In genomic region chr2:37623971-37624897, GRCh38 we compare ENCODE assay signal across 8 cellular contexts. TPM values are rescaled to one million over a fixed set of nuclear protein-coding genes. Genes with fewer than 3 reads are reported as not detected.
DNase-seq lines count a peak whose midpoint lies in the region; ATAC-seq and TF ChIP-seq lines count a peak whose summit lies in the region.

No MANE protein-coding gene starts in this region.

- H3K4me1 ChIP-seq in transverse colon (peaks cover 0 to 27% (median 0%) of the 10 kb centered on the region in 4 donors), Caco-2 (no peaks in the 10 kb centered on the region)

- CTCF ChIA-PET in Caco-2 (lab: Charles Lee): no interaction called here

- H3K27me3 Mint-ChIP-seq in activated naive CD8-positive, alpha-beta T cell treated with anti-CD3 and anti-CD28 coated beads, Interleukin-2, amount 50 U/mL, for 24 hours: no peaks in the 10 kb centered on the region
- no peaks in the 10 kb centered on the region for H3K27me3 Mint-ChIP-seq in Caco-2 (ENCODE audit: insufficient read depth, unreplicated experiment)

- POLR2A ChIA-PET in Caco-2 (lab: Charles Lee): no interaction called here

- 75 to 78% methylated on average over 8 of the region's 8 CpGs for WGBS in transverse colon (ENCODE audit: low coverage in 1 of 2), 2 donors

- DNase-seq in GM06990 (ENCODE audit: extremely low read depth, insufficient read length) (peak; percentile 76), transverse colon (no peak), NCI-H2171 (lab: John Stamatoyannopoulos, UW) (no peak), Caco-2 (no peak), RKO (ENCODE audit: low spot score) (no peak)
- DNase-seq in activated naive CD8-positive, alpha-beta T cell treated with anti-CD3 and anti-CD28 coated beads, Interleukin-2, amount 50 U/mL, for 24 hours: peak; percentile 39

- peaks cover 5% of the 10 kb centered on the region for H3K9me3 Mint-ChIP-seq in activated naive CD8-positive, alpha-beta T cell treated with anti-CD3 and anti-CD28 coated beads, Interleukin-2, amount 50 U/mL, for 24 hours
- H3K9me3 Mint-ChIP-seq in Caco-2 (ENCODE audit: unreplicated experiment): peaks cover 9% of the 10 kb centered on the region

- intact Hi-C loops in transverse colon (cut with DNase I; ENCODE audit: low total_unique reads) (no loop called here), Caco-2 (cut with micrococcal nuclease; ENCODE audit: unreplicated experiment) (no loop called here)

- no peak for TF ChIP-seq POLR2A in transverse colon (IDR thresholded peaks at IDR 0.05)

- peak overlapping the region; percentile 38; the same call in 1 of the 2 replicates for H3K4me3 ChIP-seq in GM06990 (replicated peaks; ENCODE audit: low read depth, low read length)
- no peak overlapping the region for H3K4me3 ChIP-seq in transverse colon
- no peak overlapping the region for H3K4me3 ChIP-seq in Caco-2 (ENCODE audit: low read depth, low read length)

- H3K27me3 ChIP-seq in GM06990 (replicated peaks; ENCODE audit: control insufficient read depth, insufficient read depth, low read length) (no peaks in the 10 kb centered on the region), transverse colon (no peaks in the 10 kb centered on the region), Caco-2 (replicated peaks; ENCODE audit: control insufficient read depth, insufficient read depth, low read length) (no peaks in the 10 kb centered on the region)

- H3K9me3 ChIP-seq in transverse colon (no peaks in the 10 kb centered on the region), Caco-2 (no peaks in the 10 kb centered on the region)

- H3K27ac Mint-ChIP-seq in activated naive CD8-positive, alpha-beta T cell treated with anti-CD3 and anti-CD28 coated beads, Interleukin-2, amount 50 U/mL, for 24 hours: peak overlapping the region; percentile 89
- H3K27ac Mint-ChIP-seq in Caco-2 (ENCODE audit: unreplicated experiment): no peak overlapping the region

- TF ChIP-seq CTCF in GM06990 (IDR thresholded peaks at IDR 0.05; ENCODE audit: insufficient read depth, low read length, poor library complexity, severe bottlenecking) (no peak), transverse colon (IDR thresholded peaks at IDR 0.05) (no peak), Caco-2 (IDR thresholded peaks at IDR 0.05; ENCODE audit: insufficient read depth in 1 of 2, low read depth in 1 of 2, low read length in 1 of 2, severe bottlenecking in 1 of 2, unreplicated experiment in 1 of 2) (no peak)

- no TSS peak for BruUV-seq in Caco-2 (replicated peaks; lab: Mats Ljungman, UMichigan)

- no peaks in the 10 kb centered on the region for H3K36me3 Mint-ChIP-seq in activated naive CD8-positive, alpha-beta T cell treated with anti-CD3 and anti-CD28 coated beads, Interleukin-2, amount 50 U/mL, for 24 hours (ENCODE audit: low read depth)
- no peaks in the 10 kb centered on the region for H3K36me3 Mint-ChIP-seq in Caco-2 (ENCODE audit: insufficient read depth, unreplicated experiment)

- peak overlapping the region in 3 of 4 donors; percentile 13 to 68 (median 68) for H3K27ac ChIP-seq in transverse colon

- in situ Hi-C loops in transverse colon (cut with MboI; ENCODE audit: low pct_ligation_motif_present in 1 of 4, low pct_unique_long_range_greater_than_20kb in 1 of 4, low sequenced_read_pairs in 3 of 4): no loop called here

- ATAC-seq in GM19397 (IDR thresholded peaks at IDR 0.05; ENCODE audit: unreplicated experiment): peak; percentile 73
- ATAC-seq in HG03354 (IDR thresholded peaks at IDR 0.05; ENCODE audit: poor library complexity, severe bottlenecking, unreplicated experiment): peak; percentile 85
- peak; percentile 89 for ATAC-seq in activated naive CD8-positive, alpha-beta T cell treated with anti-CD3 and anti-CD28 coated beads, Interleukin-2, amount 50 U/mL, for 24 hours

- H3K4me1 Mint-ChIP-seq in activated naive CD8-positive, alpha-beta T cell treated with anti-CD3 and anti-CD28 coated beads, Interleukin-2, amount 50 U/mL, for 24 hours: peaks cover 88% of the 10 kb centered on the region
- peaks cover 6% of the 10 kb centered on the region for H3K4me1 Mint-ChIP-seq in Caco-2 (ENCODE audit: low read depth, unreplicated experiment)

- peak overlapping the region; percentile 73 for H3K4me3 Mint-ChIP-seq in activated naive CD8-positive, alpha-beta T cell treated with anti-CD3 and anti-CD28 coated beads, Interleukin-2, amount 50 U/mL, for 24 hours
- no peak overlapping the region for H3K4me3 Mint-ChIP-seq in Caco-2 (ENCODE audit: unreplicated experiment)

- H3K36me3 ChIP-seq in GM06990 (ENCODE audit: control insufficient read depth, insufficient read depth, low read length): no peaks in the 10 kb centered on the region; the same call in 1 of the 2 replicates
- no peaks in the 10 kb centered on the region for H3K36me3 ChIP-seq in transverse colon
- H3K36me3 ChIP-seq in Caco-2 (ENCODE audit: control insufficient read depth, insufficient read depth, low read length): no peaks in the 10 kb centered on the region

- TF ChIP-seq EP300 in transverse colon (IDR thresholded peaks at IDR 0.05; ENCODE audit: low read depth): no peak

RNA-seq across cellular contexts. Expression of gene CDC42EP3, which starts 47.2 kb away (rescaled TPM):
- total RNA-seq in transverse colon: 100 to 1,000 TPM in 1 of 4 donors, 10 to 100 TPM in 3; 20.6 to 104 (median 31.8) TPM
- 87.5 and 95.8 TPM in 2 replicates for total RNA-seq in Caco-2 (2022)

Comparison
In these comparisons a context has a peak if more than half of its experiments do, and no peak if none do; other contexts are left out.
1. DNase-seq: peak in GM06990 (single experiment) and activated naive CD8-positive, alpha-beta T cell treated with anti-CD3 and anti-CD28 coated beads, Interleukin-2, amount 50 U/mL, for 24 hours (single experiment); none in transverse colon (single experiment), NCI-H2171 (single experiment), Caco-2 (0 of 2) and RKO (single experiment).
2. Peak in every context shown above with its lines, with median percentiles within 50 percentile points of each other: ATAC-seq.